Comparison of ENCODE assay signal across 15 cellular contexts in the genomic region with DNA sequence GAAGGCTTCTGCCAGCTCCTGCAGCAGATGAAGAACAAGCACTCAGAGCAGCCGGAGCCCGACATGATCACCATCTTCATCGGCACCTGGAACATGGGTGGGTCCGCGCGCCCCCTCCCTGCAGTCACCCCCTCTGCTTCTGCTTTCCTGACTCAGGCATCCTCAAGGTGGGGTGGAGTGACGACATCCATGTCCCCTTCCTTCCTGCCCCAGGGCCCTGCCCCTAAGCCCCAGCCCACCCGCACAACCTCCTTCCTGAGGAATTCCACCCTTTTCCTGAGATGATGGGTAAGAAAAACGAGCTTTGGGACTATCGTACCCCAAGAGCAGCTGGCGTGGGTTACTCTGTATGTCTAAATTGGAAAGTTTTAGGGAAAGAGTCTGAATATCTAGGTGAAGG.
DNase-seq lines count a peak whose midpoint lies in the region; ATAC-seq and TF ChIP-seq lines count a peak whose summit lies in the region.
"Had no signal": no experiment of that assay in that cellular context is flagged by ENCODE, and none has a peak within 500 bp of the region (broad histone marks: within the 10 kb centered on the region; RNA-seq: fewer than 3 reads in every experiment).

No MANE protein-coding gene starts in this region.

- DNase-seq in stimulated activated naive CD8-positive, alpha-beta T cell treated with anti-CD3 and anti-CD28 coated beads, Interleukin-15, Interleukin-2, amounts not matched to agents 100 U/mL and 50 U/mL, for 24 hours = no peak
- DNase-seq in nephron progenitor cell = no peak
- no peak for DNase-seq in NCI-H2196 (lab: John Stamatoyannopoulos, UW; ENCODE audit: unreplicated experiment)
- DNase-seq: C1 segment of cervical spinal cord; Caco-2; CD8-positive, alpha-beta memory T cell; DND-41; GDM1; GM23248 had no signal

- H3K27me3 Mint-ChIP-seq in stimulated activated naive CD8-positive, alpha-beta T cell treated with anti-CD3 and anti-CD28 coated beads, Interleukin-15, Interleukin-2, amounts not matched to agents 100 ng/mL and 50 ng/mL, for 24 hours = no peaks in the 10 kb centered on the region
- H3K27me3 Mint-ChIP-seq in activated T-helper 17 cell treated with anti-CD3 and anti-CD28 coated beads, Interleukin-2, amount 50 U/mL, for 72 hours = no peaks in the 10 kb centered on the region
- H3K27me3 Mint-ChIP-seq in nephron progenitor cell (ENCODE audit: low read depth, poor library complexity) = peaks cover 4% of the 10 kb centered on the region
- H3K27me3 Mint-ChIP-seq: B cell; CD8-positive, alpha-beta memory T cell; IgD-negative memory B cell had no signal

- H3K27ac Mint-ChIP-seq in stimulated activated naive CD8-positive, alpha-beta T cell treated with anti-CD3 and anti-CD28 coated beads, Interleukin-15, Interleukin-2, amounts not matched to agents 100 ng/mL and 50 ng/mL, for 24 hours = peak overlapping the region; percentile 34
- peak overlapping the region; percentile 67 for H3K27ac Mint-ChIP-seq in activated T-helper 17 cell treated with anti-CD3 and anti-CD28 coated beads, Interleukin-2, amount 50 U/mL, for 72 hours
- H3K27ac Mint-ChIP-seq in nephron progenitor cell = peak overlapping the region; percentile 47

- H3K4me3 Mint-ChIP-seq in stimulated activated naive CD8-positive, alpha-beta T cell treated with anti-CD3 and anti-CD28 coated beads, Interleukin-15, Interleukin-2, amounts not matched to agents 100 ng/mL and 50 ng/mL, for 24 hours = no peak overlapping the region
- no peak overlapping the region for H3K4me3 Mint-ChIP-seq in activated T-helper 17 cell treated with anti-CD3 and anti-CD28 coated beads, Interleukin-2, amount 50 U/mL, for 72 hours
- no peak overlapping the region for H3K4me3 Mint-ChIP-seq in nephron progenitor cell
- H3K4me3 Mint-ChIP-seq: B cell; CD8-positive, alpha-beta memory T cell; IgD-negative memory B cell had no signal

- ATAC-seq in stimulated activated naive CD8-positive, alpha-beta T cell treated with anti-CD3 and anti-CD28 coated beads, Interleukin-15, Interleukin-2, amounts not matched to agents 100 U/mL and 50 U/mL, for 24 hours = no peak
- no peak for ATAC-seq in activated T-helper 17 cell treated with anti-CD3 and anti-CD28 coated beads, Interleukin-2, amount 50 U/mL, for 72 hours (replicated peaks)
- ATAC-seq in GM18502 (IDR thresholded peaks at IDR 0.05; ENCODE audit: poor library complexity, unreplicated experiment) (no peak), GM19455 (IDR thresholded peaks at IDR 0.05; ENCODE audit: unreplicated experiment) (no peak)

- H3K9me3 Mint-ChIP-seq in stimulated activated naive CD8-positive, alpha-beta T cell treated with anti-CD3 and anti-CD28 coated beads, Interleukin-15, Interleukin-2, amounts not matched to agents 100 ng/mL and 50 ng/mL, for 24 hours = no peaks in the 10 kb centered on the region
- no peaks in the 10 kb centered on the region for H3K9me3 Mint-ChIP-seq in activated T-helper 17 cell treated with anti-CD3 and anti-CD28 coated beads, Interleukin-2, amount 50 U/mL, for 72 hours
- H3K9me3 Mint-ChIP-seq in nephron progenitor cell = no peaks in the 10 kb centered on the region
- H3K9me3 Mint-ChIP-seq: CD8-positive, alpha-beta memory T cell; IgD-negative memory B cell had no signal

- no peak for TF ChIP-seq CTCF in nephron progenitor cell (IDR thresholded peaks at IDR 0.05)

- peaks cover 3% of the 10 kb centered on the region for H3K4me1 Mint-ChIP-seq in stimulated activated naive CD8-positive, alpha-beta T cell treated with anti-CD3 and anti-CD28 coated beads, Interleukin-15, Interleukin-2, amounts not matched to agents 100 ng/mL and 50 ng/mL, for 24 hours (ENCODE audit: low read depth)
- H3K4me1 Mint-ChIP-seq in activated T-helper 17 cell treated with anti-CD3 and anti-CD28 coated beads, Interleukin-2, amount 50 U/mL, for 72 hours = no peaks in the 10 kb centered on the region
- peaks cover 13% of the 10 kb centered on the region for H3K4me1 Mint-ChIP-seq in nephron progenitor cell
- H3K4me1 Mint-ChIP-seq: B cell, IgD-negative memory B cell had no signal

- peaks cover 50% of the 10 kb centered on the region for H3K36me3 Mint-ChIP-seq in stimulated activated naive CD8-positive, alpha-beta T cell treated with anti-CD3 and anti-CD28 coated beads, Interleukin-15, Interleukin-2, amounts not matched to agents 100 ng/mL and 50 ng/mL, for 24 hours (ENCODE audit: low read depth)
- H3K36me3 Mint-ChIP-seq in activated T-helper 17 cell treated with anti-CD3 and anti-CD28 coated beads, Interleukin-2, amount 50 U/mL, for 72 hours (ENCODE audit: low read depth) = peaks cover 52% of the 10 kb centered on the region
- H3K36me3 Mint-ChIP-seq in nephron progenitor cell (ENCODE audit: low read depth) = no peaks in the 10 kb centered on the region
- H3K36me3 Mint-ChIP-seq: IgD-negative memory B cell had no signal
